12 cellular contexts compared by ENCODE assay signal in genomic region chr22:30250713-30251267, GRCh38.
DNase-seq lines count a peak whose midpoint lies in the region; ATAC-seq, FAIRE-seq and TF ChIP-seq lines count a peak whose summit lies in the region.
"Had no signal": no experiment of that assay in that cellular context is flagged by ENCODE, and none has a peak within 500 bp of the region (broad histone marks: within the 10 kb centered on the region; RNA-seq: fewer than 3 reads in every experiment).

No MANE protein-coding gene starts in this region.

- no peak overlapping the region for H3K4me3 ChIP-seq in AG04449 (ENCODE audit: low read depth, low read length)
- H3K4me3 ChIP-seq: psoas muscle had no signal

- peak; percentile 33 for DNase-seq in AG04449 (ENCODE audit: low read depth, low spot score)
- peak; percentile 84 for DNase-seq in H54 (ENCODE audit: insufficient read length, low spot score)
- peak; percentile 32 for DNase-seq in activated naive CD4-positive, alpha-beta T cell treated with anti-CD3 and anti-CD28 coated beads, Interleukin-2, amount 50 U/mL, for 16 hours
- peak; percentile 72 for DNase-seq in left kidney (ENCODE audit: low read depth, low spot score)
- DNase-seq in NCI-H345 treated with DMSO at 0.1 percent for 48 hours (lab: John Stamatoyannopoulos, UW; ENCODE audit: unreplicated experiment), result no peak
- no peak for DNase-seq in substantia nigra (lab: John Stamatoyannopoulos, UW)
- no peak for DNase-seq in NCI-H524 treated with DMSO at 0.1 percent for 48 hours (lab: John Stamatoyannopoulos, UW)
- DNase-seq: DND-41, immature natural killer cell, psoas muscle had no signal

- CTCF ChIA-PET in AG04449 (lab: Yijun Ruan, JAX), result interaction anchor here (0.9 to 3.9 kb wide), 10 partner anchors 10 to 140 kb away, joined by 3 to 20 read pairs (median 5); no protein-coding TSS in a partner anchor

- POLR2A ChIA-PET in AG04449 (lab: Yijun Ruan, JAX), result interaction anchor here (0.7 to 3.1 kb wide), 3 partner anchors 12 to 818 kb away, joined by 3 to 11 read pairs (median 3); no protein-coding TSS in a partner anchor

- ATAC-seq in HG03108 (IDR thresholded peaks at IDR 0.05; ENCODE audit: unreplicated experiment), result no peak

- no peak for TF ChIP-seq CTCF in AG04449 (IDR thresholded peaks at IDR 0.05; ENCODE audit: insufficient read depth, low read length, missing control alignments)

- FAIRE-seq in H54 (lab: Jason Lieb, UNC), result no peak
- FAIRE-seq: GM19239 had no signal

- no peak overlapping the region for H3K27ac ChIP-seq in substantia nigra (ENCODE audit: low read depth, low read length, poor library complexity, severe bottlenecking)
- H3K27ac ChIP-seq: psoas muscle had no signal

- TF ChIP-seq POLR2A in H54 (IDR thresholded peaks at IDR 0.05; ENCODE audit: low read depth, low read length), result no peak

Comparison
In these comparisons a context has a peak if more than half of its experiments do, and no peak if none do; other contexts are left out.
1. DNase-seq: peak in AG04449 (single experiment), H54 (single experiment), activated naive CD4-positive, alpha-beta T cell treated with anti-CD3 and anti-CD28 coated beads, Interleukin-2, amount 50 U/mL, for 16 hours (single experiment) and left kidney (single experiment); none in NCI-H345 treated with DMSO at 0.1 percent for 48 hours (single experiment), substantia nigra (0 of 49) and NCI-H524 treated with DMSO at 0.1 percent for 48 hours (single experiment).